Comparison of ENCODE assay signal across 1 cellular context in the genomic region with DNA sequence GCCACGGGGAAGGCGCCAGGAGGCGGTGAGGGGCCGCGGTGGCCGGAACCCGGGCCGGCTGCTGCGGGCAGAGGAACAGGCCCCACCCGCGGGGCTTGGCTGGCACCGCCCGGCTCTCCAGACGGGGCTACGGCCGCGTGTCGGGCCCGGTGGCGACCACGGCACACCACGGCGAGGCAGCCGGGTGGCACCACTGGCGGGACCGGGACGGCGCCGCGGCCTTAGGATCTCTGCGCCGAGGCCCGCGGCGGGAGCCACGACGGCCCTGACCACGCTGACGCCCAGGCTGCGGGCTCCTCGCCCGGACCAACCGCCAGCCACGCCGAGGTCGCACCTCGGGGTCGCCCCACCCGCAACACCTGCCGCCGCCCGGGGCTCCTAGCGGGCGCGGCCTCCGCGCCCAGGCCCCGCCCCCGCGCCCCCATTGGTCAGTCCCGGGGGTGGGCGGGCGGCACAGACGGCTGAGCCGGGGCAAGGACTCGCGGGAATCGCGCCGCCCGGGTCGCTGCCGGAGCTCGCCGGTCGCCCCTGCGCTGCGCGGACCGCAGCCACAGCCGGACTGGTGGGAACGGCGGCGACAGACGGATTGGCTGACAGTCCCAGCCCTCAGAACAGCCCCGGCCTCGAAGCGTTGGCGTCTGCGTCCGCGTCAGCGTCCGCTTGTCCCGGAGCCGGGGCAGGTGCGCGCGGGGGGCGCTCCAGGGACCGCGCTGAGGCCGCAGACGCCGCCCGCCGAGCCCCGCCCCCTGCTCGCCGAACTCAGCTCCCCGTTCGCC.
TF ChIP-seq lines count a peak whose summit lies in the region.

Gene BMP8A (plus strand): TSS at position 491 of the 776 bp plus-strand sequence. CDS start 356 bp downstream, outside the sequence.

TF ChIP-seq in HepG2, 621 proteins besides CTCF, POLR2A, EP300 and RAD21 (continued from another document):
- TF ChIP-seq ZMAT5 (CRISPR knock-in tag; IDR thresholded peaks at IDR 0.05; ENCODE audit: borderline replicate concordance, low read depth) (no peak), AGO2 (optimal IDR thresholded peaks at IDR 0.05; ENCODE audit: low read depth, low read length) (no peak), ZBTB8A (CRISPR knock-in tag; IDR thresholded peaks at IDR 0.05; ENCODE audit: borderline replicate concordance, low read depth) (no peak), ZNF383 (CRISPR knock-in tag; IDR thresholded peaks at IDR 0.05; ENCODE audit: borderline replicate concordance) (no peak), ZNF460 (CRISPR knock-in tag; IDR thresholded peaks at IDR 0.05; ENCODE audit: borderline replicate concordance) (no peak), MIXL1 (CRISPR knock-in tag; IDR thresholded peaks at IDR 0.05) (no peak), TAF1 (CRISPR knock-in tag; IDR thresholded peaks at IDR 0.05) (peak; percentile 29; the same call in 1 of the 2 replicates), ZNF468 (CRISPR knock-in tag; IDR thresholded peaks at IDR 0.05) (no peak), KLF12 (CRISPR knock-in tag; IDR thresholded peaks at IDR 0.05; ENCODE audit: borderline replicate concordance) (no peak), FOXO4 (CRISPR knock-in tag; conservative IDR thresholded peaks at IDR 0.05) (no peak), ZNF703 (CRISPR knock-in tag; IDR thresholded peaks at IDR 0.05; ENCODE audit: borderline replicate concordance) (no peak), ZNF430 (CRISPR knock-in tag; IDR thresholded peaks at IDR 0.05) (no peak)
